In the genomic region with DNA sequence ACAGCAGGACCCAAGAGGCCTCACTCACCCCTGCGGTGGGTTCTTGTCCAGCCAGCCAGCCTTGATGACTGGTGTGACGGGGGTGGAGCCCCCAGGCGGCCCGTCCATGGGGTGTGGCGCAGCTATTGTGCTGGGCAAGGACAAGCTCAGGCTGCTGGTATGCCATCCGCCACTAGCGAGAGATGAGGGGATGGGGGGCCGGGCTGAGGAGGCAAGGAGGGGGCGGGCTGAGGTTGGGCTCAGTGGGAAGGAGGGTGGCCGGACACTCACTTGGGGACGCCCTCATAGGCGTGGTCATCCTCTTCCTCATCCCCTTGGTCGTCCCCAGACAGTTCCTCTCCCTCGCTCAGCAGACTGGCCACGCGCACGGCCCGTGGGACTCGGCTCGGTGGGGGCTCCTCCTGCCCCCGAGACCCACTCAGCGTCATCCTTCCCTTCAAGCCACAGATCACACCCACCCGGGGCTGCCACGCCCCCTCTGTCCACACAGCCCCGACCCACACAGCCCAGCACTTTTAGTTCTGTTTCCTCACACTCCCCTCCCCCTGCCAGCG, we compare ENCODE assay signal across 12 cellular contexts. TPM values are rescaled to one million over a fixed set of nuclear protein-coding genes. Genes with fewer than 3 reads are reported as not detected.
DNase-seq lines count a peak whose midpoint lies in the region; ATAC-seq, FAIRE-seq and TF ChIP-seq lines count a peak whose summit lies in the region.
"Had no signal": no experiment of that assay in that cellular context is flagged by ENCODE, and none has a peak within 500 bp of the region (broad histone marks: within the 10 kb centered on the region; RNA-seq: fewer than 3 reads in every experiment).

No MANE protein-coding gene starts in this region.

- peaks cover 0 to 7% (median 0%) of the 10 kb centered on the region in 3 donors for H3K27me3 Mint-ChIP-seq in CD14-positive monocyte (ENCODE audit: low read depth in 3 of 3)
- H3K27me3 Mint-ChIP-seq: stimulated activated naive CD8-positive, alpha-beta T cell treated with anti-CD3 and anti-CD28 coated beads, Interleukin-15, amount 100 ng/mL, for 72 hours had no signal

- peak overlapping the region in 1 of 4 donors; percentile 62 for H3K27ac ChIP-seq in esophagus squamous epithelium

- peaks cover 34% of the 10 kb centered on the region for H3K4me1 Mint-ChIP-seq in CD14-positive monocyte

- intact Hi-C loops in CD14-positive monocyte (cut with micrococcal nuclease), result loop anchor here in 1 of 2 donors (10.0 kb wide), 1 partner anchor 463 kb away; no protein-coding TSS in a partner anchor
- intact Hi-C loops in posterior cingulate gyrus (cut with DNase I), result no loop called here
- intact Hi-C loops in esophagus squamous epithelium (cut with DNase I), result no loop called here

- FAIRE-seq in HTR-8/SVneo (lab: Jason Lieb, UNC), result no peak

- DNase-seq in CD14-positive monocyte (ENCODE audit: low spot score) (peak; percentile 75), amygdala (lab: John Stamatoyannopoulos, UW) (peak in 35 of 56 donors; percentile 24 to 78 (median 49)), hippocampal formation (lab: John Stamatoyannopoulos, UW) (peak; percentile 35 to 56), posterior cingulate gyrus (peak in 7 of 10 donors; percentile 35 to 92 (median 44)), T-helper 9 cell (no peak), esophagus squamous epithelium (lab: John Stamatoyannopoulos, UW) (no peak), HTR-8/SVneo (ENCODE audit: insufficient read length, low spot score) (no peak)
- DNase-seq: effector CD8-positive, alpha-beta T cell; NCI-H524 treated with DMSO at 0.1 percent for 48 hours; stimulated activated CD4-positive, alpha-beta T cell treated with anti-CD3 and anti-CD28 coated beads, Interleukin-15, amount 100 ng/mL, for 24 hours; stimulated activated naive CD8-positive, alpha-beta T cell treated with anti-CD3 and anti-CD28 coated beads, Interleukin-15, amount 100 ng/mL, for 72 hours had no signal

- H3K27me3 ChIP-seq in esophagus squamous epithelium, result no peaks in the 10 kb centered on the region

- TF ChIP-seq CTCF in CD14-positive monocyte (IDR thresholded peaks at IDR 0.05) (no peak), esophagus squamous epithelium (IDR thresholded peaks at IDR 0.05) (no peak)

- no peak for ATAC-seq in GM21423 (IDR thresholded peaks at IDR 0.05; ENCODE audit: unreplicated experiment)

- H3K4me1 ChIP-seq in esophagus squamous epithelium, result peaks cover 4 to 44% (median 9%) of the 10 kb centered on the region in 3 donors

- TF ChIP-seq POLR2A in esophagus squamous epithelium (IDR thresholded peaks at IDR 0.05), result no peak

- H3K4me3 ChIP-seq in esophagus squamous epithelium, result no peak overlapping the region

- peaks cover 76 to 100% of the 10 kb centered on the region in 2 donors for H3K36me3 Mint-ChIP-seq in CD14-positive monocyte

- WGBS in esophagus squamous epithelium, 2 donors, result 81 to 84% methylated on average over 5 of the region's 26 CpGs

- no peaks in the 10 kb centered on the region for H3K9me3 Mint-ChIP-seq in CD14-positive monocyte
- H3K9me3 Mint-ChIP-seq: stimulated activated naive CD8-positive, alpha-beta T cell treated with anti-CD3 and anti-CD28 coated beads, Interleukin-15, amount 100 ng/mL, for 72 hours had no signal

- peak overlapping the region; percentile 64 to 72 for H3K4me3 Mint-ChIP-seq in CD14-positive monocyte
- H3K4me3 Mint-ChIP-seq: stimulated activated naive CD8-positive, alpha-beta T cell treated with anti-CD3 and anti-CD28 coated beads, Interleukin-15, amount 100 ng/mL, for 72 hours had no signal

- H3K27ac Mint-ChIP-seq in CD14-positive monocyte, result peak overlapping the region; percentile 65 to 96 (median 90)

- H3K9me3 ChIP-seq in esophagus squamous epithelium, result no peaks in the 10 kb centered on the region

- peaks cover 17 to 98% (median 39%) of the 10 kb centered on the region in 3 donors for H3K36me3 ChIP-seq in esophagus squamous epithelium

RNA-seq across cellular contexts. Expression of a gene that starts 38.0 kb away (rescaled TPM):
- under 1 TPM; 0.18 to 0.53 TPM for polyA plus RNA-seq in CD14-positive monocyte
- total RNA-seq in esophagus squamous epithelium, result 10 to 100 TPM in 3 of 4 donors, 1 to 10 TPM in 1; 5.6 to 38.3 (median 12.9) TPM

RNA-seq across cellular contexts. Expression of a gene that starts 40.0 kb away (rescaled TPM):
- polyA plus RNA-seq in CD14-positive monocyte, result 10 to 100 TPM; 48.7 to 79.0 TPM
- total RNA-seq in esophagus squamous epithelium, result 100 to 1,000 TPM in 1 of 4 donors, 10 to 100 TPM in 3; 37.8 to 114 (median 70.6) TPM

Comparison
In these comparisons a context has a peak if more than half of its experiments do, and no peak if none do; other contexts are left out.
1. DNase-seq: peak in CD14-positive monocyte (single experiment), amygdala (35 of 56), hippocampal formation (2 of 2) and posterior cingulate gyrus (7 of 10); none in T-helper 9 cell (single experiment), esophagus squamous epithelium (single experiment) and HTR-8/SVneo (single experiment).